ENCODE assay signal across 8 cellular contexts in the genomic region with DNA sequence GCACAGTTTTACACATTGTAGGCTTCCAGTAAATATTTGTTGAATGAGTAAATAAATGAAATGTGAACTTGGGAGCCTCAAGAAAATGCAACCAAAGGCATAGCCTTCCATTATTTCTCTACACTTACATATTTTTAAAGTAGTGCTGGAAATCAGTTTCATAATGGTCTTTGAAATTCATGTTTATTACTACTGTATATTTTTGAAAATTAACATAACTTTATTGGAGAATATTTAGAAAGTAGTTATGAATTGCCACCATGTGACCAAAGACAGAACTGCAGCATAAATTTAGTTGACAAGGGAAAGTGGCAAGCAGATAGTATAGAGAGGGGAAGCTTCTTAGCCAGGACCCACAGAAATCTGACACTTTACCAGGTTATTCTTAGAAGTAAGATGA. TPM values are rescaled to one million over a fixed set of nuclear protein-coding genes. Genes with fewer than 3 reads are reported as not detected.
A peak's percentile ranks its signal among the peaks of the same experiment; 100 is the strongest.
DNase-seq lines count a peak whose midpoint lies in the region; ATAC-seq, FAIRE-seq and TF ChIP-seq lines count a peak whose summit lies in the region.

No MANE protein-coding gene starts in this region.

- no peak overlapping the region for H3K4me3 ChIP-seq in hepatocyte

- H3K4me1 ChIP-seq in hepatocyte (ENCODE audit: insufficient read depth): peaks cover 6% of the 10 kb centered on the region

- TF ChIP-seq CTCF in GM20000 (IDR thresholded peaks at IDR 0.05; ENCODE audit: extremely low read depth, missing control alignments) (peak; percentile 5), RWPE1 (conservative IDR thresholded peaks at IDR 0.05; ENCODE audit: low read depth) (peak; percentile 46), hepatocyte (IDR thresholded peaks at IDR 0.05; ENCODE audit: poor library complexity) (peak; percentile 37)

- no peak overlapping the region for H3K27ac ChIP-seq in RWPE1
- no peak overlapping the region for H3K27ac ChIP-seq in hepatocyte

- no peak for ATAC-seq in HG03045 (IDR thresholded peaks at IDR 0.05; ENCODE audit: unreplicated experiment)
- ATAC-seq in HG03095 (IDR thresholded peaks at IDR 0.05; ENCODE audit: unreplicated experiment): no peak

- no peaks in the 10 kb centered on the region for H4K20me1 ChIP-seq in hepatocyte (ENCODE audit: insufficient read depth, poor library complexity, severe bottlenecking)

- POLR2A ChIA-PET in RWPE1 (lab: Yijun Ruan, JAX; ENCODE audit: low non-redundant PET): no interaction called here

- CTCF ChIA-PET in RWPE1 (lab: Yijun Ruan, JAX): interaction anchor here (2.0 kb wide), 1 partner anchor 37 kb away, joined by 13 read pairs; no protein-coding TSS in a partner anchor

- no peaks in the 10 kb centered on the region for H3K36me3 ChIP-seq in hepatocyte (replicated peaks; ENCODE audit: insufficient read depth, low read depth)

- no peaks in the 10 kb centered on the region for H3K27me3 ChIP-seq in hepatocyte

- no peak overlapping the region for H3K4me2 ChIP-seq in hepatocyte

- H2AFZ ChIP-seq in hepatocyte: no peak overlapping the region

- no peak for TF ChIP-seq POLR2A in GM12892 (IDR thresholded peaks at IDR 0.05; ENCODE audit: low read depth, low read length)

- peaks cover 5% of the 10 kb centered on the region for H3K79me2 ChIP-seq in hepatocyte

- no peak for FAIRE-seq in GM12892 (lab: Jason Lieb, UNC)

- H3K9me2 ChIP-seq in hepatocyte (replicated peaks; ENCODE audit: insufficient read depth): no peaks in the 10 kb centered on the region

- no peaks in the 10 kb centered on the region for H3K9me3 ChIP-seq in hepatocyte (ENCODE audit: low read depth)

- DNase-seq in CD1c-positive myeloid dendritic cell (ENCODE audit: extremely low spot score): peak; percentile 43
- DNase-seq in GM20000 (ENCODE audit: low spot score): peak; percentile 6
- DNase-seq in RWPE1 (ENCODE audit: low spot score): no peak
- DNase-seq in hepatocyte (ENCODE audit: low spot score): no peak
- DNase-seq in GM12892 (ENCODE audit: insufficient read length): no peak
- DNase-seq in GDM1 (lab: John Stamatoyannopoulos, UW): no peak

RNA-seq across cellular contexts. Expression of gene TCEAL8, which starts 6.4 kb away (rescaled TPM):
- total RNA-seq in hepatocyte: 143 and 153 TPM in 2 replicates
- 123 and 127 TPM in 2 replicates for polyA plus RNA-seq in hepatocyte
- polyA plus RNA-seq in GM12892 (2012; ENCODE audit: missing spikeins): 52.8 TPM

RNA-seq across cellular contexts. Expression of gene TCEAL5, which starts 28.0 kb away (rescaled TPM):
- total RNA-seq in hepatocyte: not detected in 2 replicates
- polyA plus RNA-seq in hepatocyte: 0.17 TPM in 1 of 2 replicates, not detected in the other
- polyA plus RNA-seq in GM12892 (2012; ENCODE audit: missing spikeins): not detected

RNA-seq across cellular contexts. Expression of gene BEX4, which starts 33.6 kb away (rescaled TPM):
- total RNA-seq in hepatocyte: 55.6 and 75.6 TPM in 2 replicates
- 112 and 119 TPM in 2 replicates for polyA plus RNA-seq in hepatocyte
- polyA plus RNA-seq in GM12892 (2012; ENCODE audit: missing spikeins): 3.6 TPM

Comparison
In these comparisons a context has a peak if more than half of its experiments do, and no peak if none do; other contexts are left out.
1. DNase-seq: peak in CD1c-positive myeloid dendritic cell (single experiment) and GM20000 (single experiment); none in RWPE1 (single experiment), hepatocyte (single experiment), GM12892 (single experiment) and GDM1 (single experiment).
2. Peak in every context shown above with its lines, with median percentiles within 50 percentile points of each other: CTCF ChIP-seq.